Comparison of ENCODE assay signal across 36 cellular contexts in the genomic region with DNA sequence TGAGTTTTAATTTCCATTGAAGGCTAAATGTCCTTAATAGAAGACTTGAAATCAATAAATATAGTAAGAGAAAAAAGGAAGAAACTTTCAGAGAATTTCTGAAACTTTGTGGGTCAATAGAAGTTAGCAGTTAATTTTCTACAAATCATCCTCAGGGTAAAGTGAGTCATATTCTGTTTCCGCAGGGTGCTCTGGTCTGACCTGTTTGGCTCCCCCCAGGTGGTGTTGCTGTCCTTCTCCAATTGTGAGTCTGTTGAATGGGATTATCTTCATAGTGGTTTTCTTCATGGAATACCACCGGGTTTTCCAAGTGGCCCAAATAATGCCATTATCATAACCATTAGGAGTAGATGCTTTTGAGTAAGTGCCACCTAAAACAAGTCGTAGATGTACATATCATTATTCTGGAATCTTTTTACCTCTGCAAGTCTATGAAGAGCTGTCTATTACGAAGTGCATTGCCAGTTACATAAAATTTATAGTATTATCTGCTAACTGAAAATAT. TPM values are rescaled to one million over a fixed set of nuclear protein-coding genes. Genes with fewer than 3 reads are reported as not detected.
"Had no signal": no experiment of that assay in that cellular context is flagged by ENCODE, and none has a peak within 500 bp of the region (broad histone marks: within the 10 kb centered on the region; RNA-seq: fewer than 3 reads in every experiment).

No MANE protein-coding gene starts in this region.

- H3K4me2 ChIP-seq: PC-9 had no signal

- H3K4me1 ChIP-seq: adrenal gland, body of pancreas had no signal

- H3K4me3 ChIP-seq: adrenal gland, body of pancreas, MG63, PC-9 had no signal

- H3K27me3 ChIP-seq: body of pancreas, MG63 had no signal

- H3K36me3 ChIP-seq: adrenal gland, MG63 had no signal

- ATAC-seq: activated naive CD4-positive, alpha-beta T cell treated with anti-CD3 and anti-CD28 coated beads, Interleukin-2, amount 50 U/mL, for 72 hours; activated T-cell treated with anti-CD3 and anti-CD28 coated beads, Interleukin-2, amount 50 U/mL, for 4 hours; body of pancreas had no signal

- H3K9me3 ChIP-seq: adrenal gland, body of pancreas, MG63 had no signal

- FAIRE-seq: astrocyte, RCC 7860 had no signal

- DNase-seq: activated B cell treated with CpG ODN at 0.5 μM for 24 hours; activated CD4-positive, alpha-beta memory T cell treated with anti-CD3 and anti-CD28 coated beads for 36 hours; activated CD4-positive, alpha-beta T cell treated with anti-CD3 and anti-CD28 coated beads for 4 hours; activated CD4-positive, alpha-beta T cell treated with anti-CD3 and anti-CD28 coated beads, Interleukin-2, amount 50 U/mL, for 1 hour; activated CD4-positive, CD25-positive, alpha-beta regulatory T cell treated with anti-CD3 and anti-CD28 coated beads, Interleukin-2, amount 50 U/mL, for 72 hours; activated CD8-positive, alpha-beta memory T cell treated with anti-CD3 and anti-CD28 coated beads, Interleukin-2, amount 50 U/mL, for 4 hours; activated gamma-delta T cell treated with Interleukin-2 at 50 U/mL for 16 hours; activated naive CD4-positive, alpha-beta T cell treated with anti-CD3 and anti-CD28 coated beads for 36 hours; activated T-cell treated with anti-CD3 and anti-CD28 coated beads for 4 hours; activated T-cell treated with anti-CD3 and anti-CD28 coated beads, Interleukin-2, amount 50 U/mL, for 4 hours; adrenal gland; body of pancreas; central memory CD4-positive, alpha-beta T cell; Kasumi-1; MG63; NCI-H1048; NCI-H1105 treated with DMSO at 0.1 percent for 48 hours; NCI-H1436 treated with DMSO at 0.1 percent for 48 hours; NCI-H1694 treated with DMSO at 0.1 percent for 48 hours; NCI-H2029; NCI-H345; NCI-H526; NCI-H748 treated with DMSO at 0.1 percent for 48 hours; NK-92 treated with Interleukin-12 subunit alpha and Interleukin-12 subunit beta, amount 100 ng/mL, for 24 hours; PC-9; Right ventricle myocardium superior; SW 1271; T-helper 1 cell; T-helper 2 cell; T-helper 9 cell had no signal

- H3K27ac ChIP-seq: adrenal gland, body of pancreas, PC-9, VCaP had no signal

- H2AFZ ChIP-seq: PC-9 had no signal

RNA-seq across cellular contexts. Expression of gene FGG, which starts 7.7 kb away (rescaled TPM):
- total RNA-seq: activated B cell treated with CpG ODN at 0.5 μM for 24 hours; activated CD4-positive, alpha-beta memory T cell treated with anti-CD3 and anti-CD28 coated beads for 36 hours; activated naive CD4-positive, alpha-beta T cell treated with anti-CD3 and anti-CD28 coated beads for 36 hours; activated naive CD4-positive, alpha-beta T cell treated with anti-CD3 and anti-CD28 coated beads, Interleukin-2, amount 50 U/mL, for 72 hours; activated T-helper 1 cell treated with anti-CD3 and anti-CD28 coated beads, Interleukin-12 subunit alpha, Interleukin-12 subunit beta, Interleukin-2, Interleukin-4 antibody, amounts not matched to agents 30 ng/mL and 10 ng/mL and 1 ng/mL, durations not matched to agents 14 hours and 24 hours and 36 hours; astrocyte; body of pancreas; PC-9; Right ventricle myocardium superior had no signal

RNA-seq across cellular contexts. Expression of gene FGA, which starts 14.2 kb away (rescaled TPM):
- total RNA-seq: activated B cell treated with CpG ODN at 0.5 μM for 24 hours; activated CD4-positive, alpha-beta memory T cell treated with anti-CD3 and anti-CD28 coated beads for 36 hours; activated naive CD4-positive, alpha-beta T cell treated with anti-CD3 and anti-CD28 coated beads for 36 hours; activated naive CD4-positive, alpha-beta T cell treated with anti-CD3 and anti-CD28 coated beads, Interleukin-2, amount 50 U/mL, for 72 hours; activated T-helper 1 cell treated with anti-CD3 and anti-CD28 coated beads, Interleukin-12 subunit alpha, Interleukin-12 subunit beta, Interleukin-2, Interleukin-4 antibody, amounts not matched to agents 30 ng/mL and 10 ng/mL and 1 ng/mL, durations not matched to agents 14 hours and 24 hours and 36 hours; astrocyte; NCI-H460; PC-9 had no signal

RNA-seq across cellular contexts. Expression of gene FGB, which starts 41.9 kb away (rescaled TPM):
- total RNA-seq: activated B cell treated with CpG ODN at 0.5 μM for 24 hours; activated CD4-positive, alpha-beta memory T cell treated with anti-CD3 and anti-CD28 coated beads for 36 hours; activated naive CD4-positive, alpha-beta T cell treated with anti-CD3 and anti-CD28 coated beads for 36 hours; activated naive CD4-positive, alpha-beta T cell treated with anti-CD3 and anti-CD28 coated beads, Interleukin-2, amount 50 U/mL, for 72 hours; activated T-helper 1 cell treated with anti-CD3 and anti-CD28 coated beads, Interleukin-12 subunit alpha, Interleukin-12 subunit beta, Interleukin-2, Interleukin-4 antibody, amounts not matched to agents 30 ng/mL and 10 ng/mL and 1 ng/mL, durations not matched to agents 14 hours and 24 hours and 36 hours; body of pancreas; PC-9 had no signal
